In genomic region chr2:192379736-192380135, GRCh38 we compare ENCODE assay signal across 30 cellular contexts.
"Had no signal": no experiment of that assay in that cellular context is flagged by ENCODE, and none has a peak within 500 bp of the region (broad histone marks: within the 10 kb centered on the region; RNA-seq: fewer than 3 reads in every experiment).

No MANE protein-coding gene starts in this region.

- H3K36me3 ChIP-seq: esophagus muscularis mucosa, heart right ventricle, prostate gland, right atrium auricular region, suprapubic skin, transverse colon, upper lobe of right lung, uterus had no signal

- H3K4me3 ChIP-seq: coronary artery, esophagus muscularis mucosa, heart right ventricle, lung, mucosa of descending colon, prostate gland, right atrium auricular region, smooth muscle cell, suprapubic skin, transverse colon, upper lobe of right lung, uterus had no signal

- H3K27me3 ChIP-seq: esophagus muscularis mucosa, heart right ventricle, right atrium auricular region, suprapubic skin, transverse colon, upper lobe of right lung, uterus had no signal

- H3K79me2 ChIP-seq: parathyroid adenoma had no signal

- DNase-seq: dermis blood vessel endothelial cell; effector memory CD4-positive, alpha-beta T cell; foreskin melanocyte; glutamatergic neuron; heart right ventricle; hypothalamus; immature natural killer cell; islet precursor cell; mucosa of descending colon; naive B cell; stimulated activated CD4-positive, alpha-beta T cell treated with anti-CD3 and anti-CD28 coated beads, Interleukin-12 subunit alpha, Interleukin-12 subunit beta, amount 100 ng/mL, for 4 hours; stimulated activated CD4-positive, alpha-beta T cell treated with anti-CD3 and anti-CD28 coated beads, Interleukin-1b, Interleukin-23, amount 100 ng/mL, for 48 hours; stimulated activated CD4-positive, alpha-beta T cell treated with anti-CD3 and anti-CD28 coated beads, Interleukin-4, amount 100 ng/mL, for 1 hour; stimulated activated CD8-positive, alpha-beta memory T cell treated with anti-CD3 and anti-CD28 coated beads, Interleukin-4, amount 100 ng/mL, for 48 hours; stimulated activated naive CD4-positive, alpha-beta T cell; stimulated activated naive CD8-positive, alpha-beta T cell treated with anti-CD3 and anti-CD28 coated beads, Interleukin-15, amount 100 ng/mL, for 72 hours; transverse colon; upper lobe of right lung; uterus had no signal

- H3K9me3 ChIP-seq: mucosa of descending colon, prostate gland, right atrium auricular region, suprapubic skin, transverse colon, upper lobe of right lung, uterus had no signal

- H3K9ac ChIP-seq: parathyroid adenoma had no signal

- ATAC-seq: heart right ventricle; left lobe of liver; mucosa of descending colon; natural killer cell treated with Interleukin-12 subunit alpha and Interleukin-12 subunit beta and Interleukin-15 and Interleukin-18, amount 100 ng/mL, for 72 hours; sciatic nerve; stimulated activated naive CD8-positive, alpha-beta T cell treated with anti-CD3 and anti-CD28 coated beads, Interleukin-15, amount 100 ng/mL, for 72 hours; upper lobe of right lung had no signal

- H3K4me1 ChIP-seq: esophagus muscularis mucosa, heart right ventricle, parathyroid adenoma, prostate gland, right atrium auricular region, suprapubic skin, transverse colon, upper lobe of right lung, uterus had no signal

- H3K27ac ChIP-seq: coronary artery, esophagus muscularis mucosa, heart right ventricle, parathyroid adenoma, prostate gland, right atrium auricular region, suprapubic skin, transverse colon, upper lobe of right lung, uterus had no signal

- H3K4me2 ChIP-seq: smooth muscle cell had no signal

- H2AFZ ChIP-seq: parathyroid adenoma had no signal
